In the genomic region with DNA sequence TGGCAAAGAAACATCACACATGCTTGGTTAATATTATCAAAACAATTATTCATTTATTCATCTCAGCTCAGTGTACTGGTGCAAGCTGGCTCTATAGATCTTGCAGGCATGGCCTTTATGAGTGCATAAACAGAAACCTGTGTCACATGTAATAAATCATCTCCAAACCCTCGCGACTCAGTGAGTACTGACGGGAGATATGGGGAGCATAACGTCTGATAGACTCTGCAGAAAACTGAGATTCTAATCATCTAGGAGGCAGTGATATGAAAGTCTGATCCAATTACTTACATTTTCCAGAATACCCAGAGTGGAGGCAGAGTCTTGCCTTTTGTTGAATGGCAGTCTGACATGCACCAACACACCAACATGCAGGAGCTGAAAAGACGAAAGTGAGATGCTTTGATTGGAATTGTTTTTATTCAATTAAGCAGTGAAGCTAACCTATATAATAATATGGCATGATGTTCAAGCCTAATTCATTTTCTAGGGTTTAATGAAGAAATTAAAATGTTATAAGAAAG, we compare ENCODE assay signal across 29 cellular contexts.
"Had no signal": no experiment of that assay in that cellular context is flagged by ENCODE, and none has a peak within 500 bp of the region (broad histone marks: within the 10 kb centered on the region; RNA-seq: fewer than 3 reads in every experiment).

No MANE protein-coding gene starts in this region.

- H3K27ac Mint-ChIP-seq: natural killer cell; neural progenitor cell; stimulated activated naive B cell treated with anti-CD40 and anti-IgM and Interleukin-4, amounts not matched to agents 10 μg/mL and 1 μg/mL and 100 μg/mL, for 72 hours had no signal

- H2AFZ ChIP-seq: hepatocyte, neural progenitor cell, parathyroid adenoma had no signal

- H3K4me3 ChIP-seq: hepatocyte, left lung, lower lobe of right lung, neural progenitor cell, skin epidermis, stomach, testis, thyroid gland, transverse colon, upper lobe of left lung, vagina had no signal

- H3K9me3 Mint-ChIP-seq: natural killer cell; stimulated activated naive B cell treated with anti-CD40 and anti-IgM and Interleukin-4, amounts not matched to agents 10 μg/mL and 1 μg/mL and 100 μg/mL, for 72 hours had no signal

- H3K36me3 ChIP-seq: left lung, lower lobe of right lung, neural progenitor cell, neutrophil, stomach, thyroid gland, transverse colon, upper lobe of left lung, vagina had no signal

- FAIRE-seq: keratinocyte had no signal

- H3K4me1 Mint-ChIP-seq: natural killer cell; stimulated activated naive B cell treated with anti-CD40 and anti-IgM and Interleukin-4, amounts not matched to agents 10 μg/mL and 1 μg/mL and 100 μg/mL, for 72 hours had no signal

- H3K27me3 ChIP-seq: left lung, neural progenitor cell, neutrophil, testis, thyroid gland, transverse colon, upper lobe of left lung, vagina had no signal

- H3K4me3 Mint-ChIP-seq: natural killer cell; nephron progenitor cell; neural progenitor cell; stimulated activated naive B cell treated with anti-CD40 and anti-IgM and Interleukin-4, amounts not matched to agents 10 μg/mL and 1 μg/mL and 100 μg/mL, for 72 hours had no signal

- H3K79me2 ChIP-seq: hepatocyte, parathyroid adenoma had no signal

- ATAC-seq: left cardiac atrium; left lung; lower lobe of right lung; natural killer cell; right cardiac atrium; sciatic nerve; stimulated activated naive B cell treated with anti-CD40 and anti-IgM and Interleukin-4, amounts not matched to agents 10 μg/mL and 1 μg/mL and 100 μg/mL, for 72 hours; stimulated activated naive CD8-positive, alpha-beta T cell treated with anti-CD3 and anti-CD28 coated beads, Interleukin-15, Interleukin-2, amounts not matched to agents 100 U/mL and 50 U/mL, for 24 hours had no signal

- H3K4me1 ChIP-seq: left lung, lower lobe of right lung, parathyroid adenoma, stomach, testis, thyroid gland, transverse colon, upper lobe of left lung, vagina had no signal

- H3K4me2 ChIP-seq: hepatocyte, neural progenitor cell had no signal

- H3K9ac ChIP-seq: neural progenitor cell, parathyroid adenoma had no signal

- H3K27ac ChIP-seq: hepatocyte, left lung, lower lobe of right lung, neural progenitor cell, neutrophil, parathyroid adenoma, skin epidermis, stomach, testis, thyroid gland, transverse colon, upper lobe of left lung, vagina had no signal

- DNase-seq: kidney glomerular epithelial cell; left cardiac atrium; left lung; lower lobe of right lung; mammary epithelial cell; mesenchymal stem cell; natural killer cell; nephron progenitor cell; occipital lobe; right cardiac atrium; stimulated activated CD4-positive, alpha-beta T cell treated with anti-CD3 and anti-CD28 coated beads, Interleukin-12 subunit alpha, Interleukin-12 subunit beta, amount 100 ng/mL, for 4 hours; stimulated activated CD4-positive, alpha-beta T cell treated with anti-CD3 and anti-CD28 coated beads, Interleukin-15, amount 100 ng/mL, for 24 hours; stimulated activated CD4-positive, alpha-beta T cell treated with anti-CD3 and anti-CD28 coated beads, Interleukin-2, amount 100 ng/mL, for 24 hours; stimulated activated CD4-positive, alpha-beta T cell treated with anti-CD3 and anti-CD28 coated beads, Interleukin-4, amount 100 ng/mL, for 1 hour; stimulated activated naive B cell treated with anti-CD40 and anti-IgM and Interleukin-4, amounts not matched to agents 10 μg/mL and 1 μg/mL and 100 μg/mL, for 72 hours; stimulated activated naive CD8-positive, alpha-beta T cell treated with anti-CD3 and anti-CD28 coated beads, Interleukin-15, Interleukin-2, amounts not matched to agents 100 U/mL and 50 U/mL, for 24 hours; stomach; testis; thyroid gland; transverse colon; upper lobe of left lung had no signal

- H3K36me3 Mint-ChIP-seq: natural killer cell; neural progenitor cell; stimulated activated naive B cell treated with anti-CD40 and anti-IgM and Interleukin-4, amounts not matched to agents 10 μg/mL and 1 μg/mL and 100 μg/mL, for 72 hours had no signal

- H3K9me3 ChIP-seq: left lung, lower lobe of right lung, neutrophil, stomach, testis, thyroid gland, transverse colon, upper lobe of left lung, vagina had no signal
